8 cellular contexts compared by ENCODE assay signal in the genomic region with DNA sequence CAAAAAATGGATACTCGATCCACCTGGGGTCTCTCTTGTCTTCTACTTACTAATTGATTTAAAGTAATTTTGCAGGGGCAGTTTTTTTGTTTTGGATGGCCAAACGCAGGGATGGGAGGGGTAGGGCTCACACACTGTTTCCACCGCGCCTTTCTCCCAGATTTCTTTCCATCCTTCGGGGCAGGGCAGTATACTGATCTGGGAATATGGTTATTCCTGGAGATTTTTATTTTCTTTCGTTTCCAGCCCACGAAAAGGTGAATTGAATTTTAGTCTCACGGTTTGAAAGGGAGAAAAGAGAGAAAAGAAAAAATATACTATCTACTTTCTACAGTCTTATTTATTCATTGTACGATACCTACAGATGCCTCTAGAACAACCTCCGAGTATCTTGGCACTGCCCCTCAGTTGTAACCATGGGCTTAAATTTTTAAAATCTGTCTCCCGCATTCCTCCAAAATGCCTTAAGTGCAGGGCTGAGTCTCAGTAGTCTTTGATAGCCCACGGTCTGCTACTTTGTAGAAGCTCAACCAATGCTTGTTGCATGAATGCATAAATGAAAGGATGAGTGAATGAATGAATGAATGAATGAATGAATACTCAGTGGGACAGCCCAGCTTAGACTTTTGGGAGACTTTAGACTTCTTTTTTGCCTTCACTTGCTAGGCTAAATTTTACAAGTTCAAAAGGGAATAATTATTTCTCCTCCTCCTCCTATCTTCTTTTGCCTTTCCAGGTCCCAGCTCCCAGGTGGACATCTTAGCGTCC. TPM values are rescaled to one million over a fixed set of nuclear protein-coding genes. Genes with fewer than 3 reads are reported as not detected.
DNase-seq lines count a peak whose midpoint lies in the region; ATAC-seq, FAIRE-seq and TF ChIP-seq lines count a peak whose summit lies in the region.

No MANE protein-coding gene starts in this region.

- no peak overlapping the region for H3K9ac ChIP-seq in HUES6 (ENCODE audit: low read length)

- peak overlapping the region; percentile 94 for H3K4me3 ChIP-seq in BE2C (ENCODE audit: low read depth, low read length)
- peak overlapping the region; percentile 83 for H3K4me3 ChIP-seq in HUES6 (ENCODE audit: low read depth, low read length)
- H3K4me3 ChIP-seq in bronchial epithelial cell (ENCODE audit: low read depth, low read length): peak overlapping the region; percentile 69
- peak overlapping the region; percentile 77 to 92 for H3K4me3 ChIP-seq in muscle layer of duodenum (ENCODE audit: low read depth in 1 of 2, low read length in 2 of 2)

- no peaks in the 10 kb centered on the region for H3K4me1 ChIP-seq in BE2C
- H3K4me1 ChIP-seq in HUES6 (ENCODE audit: control insufficient read depth, insufficient read depth, low read length): no peaks in the 10 kb centered on the region
- H3K4me1 ChIP-seq in muscle layer of duodenum (ENCODE audit: control insufficient read depth in 1 of 2, insufficient read depth in 2 of 2, low read length in 2 of 2): peaks cover 3 to 12% of the 10 kb centered on the region in 2 donors

- ATAC-seq in GM19395 (IDR thresholded peaks at IDR 0.05; ENCODE audit: unreplicated experiment): no peak
- no peak for ATAC-seq in HG03135 (IDR thresholded peaks at IDR 0.05; ENCODE audit: unreplicated experiment)

- no peak for FAIRE-seq in bronchial epithelial cell (lab: Jason Lieb, UNC)

- no peak for TF ChIP-seq CTCF in BE2C (IDR thresholded peaks at IDR 0.05; ENCODE audit: low read depth, low read length)
- TF ChIP-seq CTCF in bronchial epithelial cell (IDR thresholded peaks at IDR 0.05; ENCODE audit: insufficient read depth, low read length, severe bottlenecking): no peak

- DNase-seq in BE2C (peak; percentile 59), bronchial epithelial cell (ENCODE audit: low read depth) (no peak), NCI-H1694 (lab: John Stamatoyannopoulos, UW) (no peak), dermis blood vessel endothelial cell (no peak)

- H3K36me3 ChIP-seq in BE2C: no peaks in the 10 kb centered on the region
- no peaks in the 10 kb centered on the region for H3K36me3 ChIP-seq in HUES6 (ENCODE audit: control insufficient read depth, insufficient read depth, low read length)
- H3K36me3 ChIP-seq in bronchial epithelial cell (ENCODE audit: control insufficient read depth, insufficient read depth, low read length): no peaks in the 10 kb centered on the region
- no peaks in the 10 kb centered on the region for H3K36me3 ChIP-seq in muscle layer of duodenum (ENCODE audit: control insufficient read depth in 1 of 2, insufficient read depth in 2 of 2, low read length in 2 of 2)

- H3K9me3 ChIP-seq in BE2C (no peaks in the 10 kb centered on the region), HUES6 (ENCODE audit: control insufficient read depth, insufficient read depth, low read depth, low read length) (no peaks in the 10 kb centered on the region), muscle layer of duodenum (ENCODE audit: control insufficient read depth in 1 of 2, low read length in 2 of 2) (no peaks in the 10 kb centered on the region)

- H3K27ac ChIP-seq in HUES6 (ENCODE audit: low read depth, low read length): no peak overlapping the region
- H3K27ac ChIP-seq in muscle layer of duodenum (ENCODE audit: low read length): peak overlapping the region; percentile 93

- no peaks in the 10 kb centered on the region for H3K27me3 ChIP-seq in BE2C
- H3K27me3 ChIP-seq in HUES6 (ENCODE audit: control insufficient read depth, insufficient read depth, low read length): no peaks in the 10 kb centered on the region
- no peaks in the 10 kb centered on the region for H3K27me3 ChIP-seq in bronchial epithelial cell (ENCODE audit: control insufficient read depth, insufficient read depth, low read length)
- H3K27me3 ChIP-seq in muscle layer of duodenum (ENCODE audit: low read depth, low read length): no peaks in the 10 kb centered on the region

RNA-seq across cellular contexts. Expression of gene TRIM27, which starts 18.1 kb away (rescaled TPM):
- 104 TPM for polyA plus RNA-seq in BE2C (2012; ENCODE audit: insufficient read depth, insufficient read length, low read depth)
- 27.0 and 39.0 TPM in 2 replicates for total RNA-seq in bronchial epithelial cell
- total RNA-seq in dermis blood vessel endothelial cell: 72.9 and 83.0 TPM in 2 replicates
